In genomic region chr5:76691470-76692273, GRCh38 we compare ENCODE assay signal across 9 cellular contexts. TPM values are rescaled to one million over a fixed set of nuclear protein-coding genes. Genes with fewer than 3 reads are reported as not detected.
A peak's percentile ranks its signal among the peaks of the same experiment; 100 is the strongest.
DNase-seq lines count a peak whose midpoint lies in the region; ATAC-seq and TF ChIP-seq lines count a peak whose summit lies in the region.
"Had no signal": no experiment of that assay in that cellular context is flagged by ENCODE, and none has a peak within 500 bp of the region (broad histone marks: within the 10 kb centered on the region; RNA-seq: fewer than 3 reads in every experiment).

No MANE protein-coding gene starts in this region.

- H4K20me1 ChIP-seq in fibroblast of lung (ENCODE audit: control insufficient read depth, extremely low read depth, insufficient read depth, low read length): no peaks in the 10 kb centered on the region

- H3K4me3 ChIP-seq in RWPE2 (ENCODE audit: severe bottlenecking): no peak overlapping the region
- H3K4me3 ChIP-seq in fibroblast of lung (replicated peaks in 1 of 4; ENCODE audit: control extremely low read depth in 1 of 4, insufficient read depth in 1 of 4, low read depth in 3 of 4, low read length in 4 of 4): no peak overlapping the region
- H3K4me3 ChIP-seq: adrenal gland had no signal

- H3K4me2 ChIP-seq in fibroblast of lung (ENCODE audit: extremely low read depth, insufficient read depth, low read length): peak overlapping the region; percentile 56

- H3K27me3 ChIP-seq in RWPE2 (ENCODE audit: insufficient read depth, poor library complexity, severe bottlenecking) (no peaks in the 10 kb centered on the region), fibroblast of lung (ENCODE audit: control insufficient read depth, insufficient read depth, low read length) (no peaks in the 10 kb centered on the region)
- H3K27me3 ChIP-seq: adrenal gland had no signal

- H3K27ac ChIP-seq in RWPE2 (ENCODE audit: poor library complexity, severe bottlenecking): peak overlapping the region; percentile 91
- H3K27ac ChIP-seq in fibroblast of lung (ENCODE audit: insufficient read depth, low read length): peak overlapping the region; percentile 69

- no peaks in the 10 kb centered on the region for H3K79me2 ChIP-seq in fibroblast of lung (ENCODE audit: control insufficient read depth, insufficient read depth, low read length)

- no peak for TF ChIP-seq CTCF in RWPE2 (IDR thresholded peaks at IDR 0.05; ENCODE audit: poor library complexity, severe bottlenecking)
- TF ChIP-seq CTCF in fibroblast of lung (conservative IDR thresholded peaks at IDR 0.05 in 1 of 2, IDR thresholded peaks at IDR 0.05 in 1 of 2; ENCODE audit: low read depth in 1 of 2, low read length in 2 of 2): no peak

- H3K36me3 ChIP-seq in RWPE2 (ENCODE audit: low read depth): no peaks in the 10 kb centered on the region
- no peaks in the 10 kb centered on the region for H3K36me3 ChIP-seq in fibroblast of lung (ENCODE audit: control insufficient read depth, insufficient read depth, low read length)
- H3K36me3 ChIP-seq: adrenal gland had no signal

- peaks cover 48% of the 10 kb centered on the region for H3K4me1 ChIP-seq in RWPE2 (ENCODE audit: insufficient read depth, poor library complexity, severe bottlenecking)
- H3K4me1 ChIP-seq in fibroblast of lung (ENCODE audit: control insufficient read depth, extremely low read depth, insufficient read depth, low read length): peaks cover 21% of the 10 kb centered on the region

- H3K9me3 ChIP-seq in RWPE2 (ENCODE audit: severe bottlenecking): no peaks in the 10 kb centered on the region
- no peaks in the 10 kb centered on the region for H3K9me3 ChIP-seq in fibroblast of lung (ENCODE audit: control insufficient read depth, insufficient read depth, low read depth, low read length)
- H3K9me3 ChIP-seq: adrenal gland had no signal

- ATAC-seq in GM18858 (IDR thresholded peaks at IDR 0.05; ENCODE audit: unreplicated experiment) (peak; percentile 46), RWPE2 (ENCODE audit: low read depth) (no peak)

- DNase-seq in RWPE2 (ENCODE audit: low spot score) (no peak), fibroblast of lung (ENCODE audit: low read depth in 2 of 2) (peak; percentile 59 to 89), renal cortical epithelial cell (ENCODE audit: low read depth) (peak; percentile 69), NOMO-1 treated with dmso at 0.1 percent for 144 hours (lab: John Stamatoyannopoulos, UW; ENCODE audit: unreplicated experiment) (no peak), mucosa of gallbladder (ENCODE audit: low spot score) (no peak), NCI-H1092 (lab: John Stamatoyannopoulos, UW) (no peak), NCI-H2196 treated with DMSO at 0.1 percent for 48 hours (lab: John Stamatoyannopoulos, UW; ENCODE audit: unreplicated experiment) (no peak)

- H2AFZ ChIP-seq in fibroblast of lung (ENCODE audit: low read length): no peak overlapping the region

- no peak overlapping the region for H3K9ac ChIP-seq in fibroblast of lung (ENCODE audit: insufficient read depth, low read length)

RNA-seq across cellular contexts. Expression of gene F2R, which starts 24.3 kb away (rescaled TPM):
- total RNA-seq in fibroblast of lung (164 and 265 TPM in 2 replicates), renal cortical epithelial cell (14.4 and 80.5 TPM in 2 replicates), mucosa of gallbladder (15.1 TPM)
- polyA plus RNA-seq in fibroblast of lung: 700 and 797 TPM in 2 replicates
- polyA plus RNA-seq in fibroblast of lung (2012): 319 and 383 TPM in 2 replicates
- polyA minus RNA-seq in fibroblast of lung (ENCODE audit: low replicate concordance): 553 and 578 TPM in 2 replicates

Comparison
In these comparisons a context has a peak if more than half of its experiments do, and no peak if none do; other contexts are left out.
1. DNase-seq: peak in fibroblast of lung (2 of 2) and renal cortical epithelial cell (single experiment); none in RWPE2 (single experiment), NOMO-1 treated with dmso at 0.1 percent for 144 hours (single experiment), mucosa of gallbladder (single experiment), NCI-H1092 (single experiment) and NCI-H2196 treated with DMSO at 0.1 percent for 48 hours (single experiment).